Comparison of ENCODE assay signal across 9 cellular contexts in genomic region chr2:204019572-204020501, GRCh38.
DNase-seq lines count a peak whose midpoint lies in the region; ATAC-seq, FAIRE-seq and TF ChIP-seq lines count a peak whose summit lies in the region.
"Had no signal": no experiment of that assay in that cellular context is flagged by ENCODE, and none has a peak within 500 bp of the region (broad histone marks: within the 10 kb centered on the region; RNA-seq: fewer than 3 reads in every experiment).

No MANE protein-coding gene starts in this region.

- H3K36me3 ChIP-seq in heart left ventricle (no peaks in the 10 kb centered on the region), pancreas (no peaks in the 10 kb centered on the region)

- DNase-seq in Daoy (ENCODE audit: low read depth) (peak; percentile 74), H4 (ENCODE audit: low spot score) (peak; percentile 79), T1000 (lab: John Stamatoyannopoulos, UW) (peak; percentile 37), glomerular visceral epithelial cell (ENCODE audit: extremely low spot score) (peak; percentile 52), NCI-H524 treated with DMSO at 0.1 percent for 48 hours (lab: John Stamatoyannopoulos, UW) (no peak), heart left ventricle (no peak), occipital lobe (lab: John Stamatoyannopoulos, UW) (no peak), pancreas (no peak)
- DNase-seq: NCI-H146 had no signal

- H3K4me3 ChIP-seq in heart left ventricle (no peak overlapping the region), pancreas (no peak overlapping the region)

- ATAC-seq in heart left ventricle = no peak
- no peak for ATAC-seq in pancreas

- FAIRE-seq in pancreas (lab: Jason Lieb, UNC) = no peak

- intact Hi-C loops in heart left ventricle (cut with DNase I) = loop anchor here in 1 of 10 donors (5.0 kb wide), 1 partner anchor 157 kb away; no protein-coding TSS in a partner anchor
- intact Hi-C loops in pancreas (cut with DNase I) = no loop called here

- peaks cover 0 to 3% (median 0%) of the 10 kb centered on the region in 12 donors for H3K4me1 ChIP-seq in heart left ventricle
- H3K4me1 ChIP-seq in pancreas = peaks cover 0 to 3% (median 0%) of the 10 kb centered on the region in 3 donors

- H3K9me3 ChIP-seq in heart left ventricle = no peaks in the 10 kb centered on the region
- H3K9me3 ChIP-seq in pancreas = no peaks in the 10 kb centered on the region

- no peak for TF ChIP-seq POLR2A in heart left ventricle (IDR thresholded peaks at IDR 0.05)

- TF ChIP-seq CTCF in heart left ventricle (IDR thresholded peaks at IDR 0.05) (no peak), pancreas (IDR thresholded peaks at IDR 0.05) (no peak)

- WGBS in heart left ventricle, 4 donors = 92 to 95% (median 94%) methylated on average over 6 of the region's 6 CpGs
- 77 to 85% methylated on average over 6 of the region's 6 CpGs for WGBS in pancreas, 2 donors

- H3K27me3 ChIP-seq in heart left ventricle (no peaks in the 10 kb centered on the region), pancreas (no peaks in the 10 kb centered on the region)

- no peak overlapping the region for H3K27ac ChIP-seq in heart left ventricle
- H3K27ac ChIP-seq in pancreas = no peak overlapping the region

Comparison
In these comparisons a context has a peak if more than half of its experiments do, and no peak if none do; other contexts are left out.
1. DNase-seq: peak in Daoy (single experiment), H4 (single experiment), T1000 (single experiment) and glomerular visceral epithelial cell (single experiment); none in NCI-H524 treated with DMSO at 0.1 percent for 48 hours (single experiment), heart left ventricle (0 of 5), occipital lobe (single experiment) and pancreas (0 of 6).